Comparison of ENCODE assay signal across 8 cellular contexts in the genomic region with DNA sequence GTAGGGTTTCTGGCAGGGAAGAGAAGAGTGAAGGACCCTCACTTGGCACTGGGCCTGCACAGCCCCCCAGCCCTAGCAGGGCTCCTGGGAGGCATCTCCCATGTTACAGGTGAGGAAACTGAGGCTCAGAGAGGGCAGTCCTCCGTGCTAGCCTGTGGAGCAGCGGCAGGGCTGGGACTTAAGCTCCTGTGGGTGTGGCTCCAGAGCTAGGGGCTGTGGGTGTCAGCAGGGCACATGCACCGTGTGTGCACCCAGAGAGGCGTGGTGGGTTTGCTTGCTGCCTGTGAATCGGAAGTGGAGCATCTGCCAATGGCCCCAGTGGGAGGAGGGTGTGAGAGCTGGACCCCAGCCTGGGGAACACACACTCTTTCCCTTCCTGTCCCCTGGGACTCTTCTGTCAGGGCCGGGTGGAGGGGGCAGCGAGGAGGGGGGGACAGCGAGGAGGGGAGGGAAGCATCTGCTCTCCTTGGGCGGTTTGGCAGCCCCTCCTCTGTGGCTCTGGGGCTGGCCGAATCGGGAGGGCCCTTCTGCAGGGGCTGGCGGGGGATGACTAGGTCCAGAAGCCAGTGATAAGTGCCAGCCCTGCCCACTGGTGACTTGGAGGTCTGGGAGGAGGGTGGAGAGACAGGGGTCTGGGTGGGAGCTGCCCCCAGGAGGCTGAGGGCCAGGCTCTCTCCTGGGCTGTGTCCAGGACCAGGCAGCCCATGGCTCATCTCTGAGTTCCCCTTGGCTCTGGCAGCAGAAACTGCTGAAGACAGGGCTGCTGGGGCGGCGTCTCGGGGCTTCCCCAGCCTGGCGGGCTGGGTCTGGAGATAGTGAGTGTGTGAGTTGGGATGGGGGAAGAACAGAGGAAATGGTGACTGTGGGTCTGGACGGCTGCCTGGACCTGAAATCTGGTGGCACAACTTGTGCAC. TPM values are rescaled to one million over a fixed set of nuclear protein-coding genes. Genes with fewer than 3 reads are reported as not detected.
DNase-seq lines count a peak whose midpoint lies in the region; ATAC-seq, FAIRE-seq and TF ChIP-seq lines count a peak whose summit lies in the region.
"Not testable (repeated sequence)": the region's sequence is repeated elsewhere in the genome, so short reads cannot be mapped to it uniquely, and the experiment has no call there.

No MANE protein-coding gene starts in this region.

- in situ Hi-C loops in HepG2 (cut with HindIII; ENCODE audit: extremely low pct_ligation_motif_present, low pct_unique_long_range_greater_than_20kb) = not testable (repeated sequence)

- H3K79me2 ChIP-seq in HepG2 (ENCODE audit: insufficient read depth, low read length) = not testable (repeated sequence)

- ATAC-seq in GM19463 (IDR thresholded peaks at IDR 0.05; ENCODE audit: unreplicated experiment) (peak; percentile 74), HG03378 (IDR thresholded peaks at IDR 0.05; ENCODE audit: unreplicated experiment) (peak; percentile 45), HepG2 (peak; percentile 8; the same call in 2 of the 3 replicates)

- not testable (repeated sequence) for TF ChIP-seq CTCF in HepG2 (CRISPR knock-in tag; IDR thresholded peaks at IDR 0.05)

- peak overlapping the region; percentile 53 for H3K4me3 ChIP-seq in BLaER1
- H3K4me3 ChIP-seq in esophagus (ENCODE audit: low read depth in 1 of 2, low read length in 2 of 2); HepG2 (replicated peaks in 1 of 3; ENCODE audit: insufficient read depth in 1 of 3, low read depth in 2 of 3, low read length in 3 of 3): not testable (repeated sequence)

- H3K9ac ChIP-seq in BLaER1 = peak overlapping the region; percentile 79
- not testable (repeated sequence) for H3K9ac ChIP-seq in HepG2 (ENCODE audit: insufficient read depth, low read depth, low read length)

- H3K4me1 ChIP-seq in BLaER1 = peaks cover 87% of the 10 kb centered on the region
- H3K4me1 ChIP-seq in esophagus (ENCODE audit: control insufficient read depth in 2 of 2, insufficient read depth in 2 of 2, low read length in 1 of 2) = peaks cover 6 to 13% of the 10 kb centered on the region in 2 donors
- H3K4me1 ChIP-seq in HepG2 (ENCODE audit: insufficient read depth, low read length) = peaks cover 16% of the 10 kb centered on the region

- H3K27ac ChIP-seq in BLaER1 (peak overlapping the region; percentile 94), esophagus (ENCODE audit: low read depth in 2 of 2, low read length in 1 of 2) (peak overlapping the region; percentile 14 to 75)
- H3K27ac ChIP-seq in HepG2 (ENCODE audit: extremely low read length, insufficient read depth, low read length) = not testable (repeated sequence)

- CTCF ChIA-PET in HepG2 (lab: Yijun Ruan, JAX; ENCODE audit: low intra/inter-chr PET ratio, low total read pairs) = not testable (repeated sequence)

- DNase-seq in NCI-H524 treated with DMSO at 0.1 percent for 48 hours (lab: John Stamatoyannopoulos, UW) = peak; percentile 88
- DNase-seq in activated CD4-positive, alpha-beta T cell treated with anti-CD3 and anti-CD28 coated beads, Interleukin-2, amount 50 U/mL, for 48 hours = peak; percentile 21 to 26
- not testable (repeated sequence) for DNase-seq in HepG2 (ENCODE audit: low spot score)
- DNase-seq in stimulated activated CD4-positive, alpha-beta T cell treated with anti-CD3 and anti-CD28 coated beads, Interleukin-15, amount 100 ng/mL, for 24 hours = peak; percentile 25

- H3K9me3 ChIP-seq in BLaER1; esophagus (ENCODE audit: control insufficient read depth in 2 of 2, insufficient read depth in 1 of 2, low read depth in 1 of 2, low read length in 1 of 2); HepG2 (ENCODE audit: low read length): not testable (repeated sequence)

- TF ChIP-seq POLR2A in HepG2 (IDR thresholded peaks at IDR 0.05; ENCODE audit: insufficient read depth in 1 of 2, low read depth in 2 of 2, low read length in 2 of 2) = not testable (repeated sequence)

- BruUV-seq in HepG2 (replicated peaks; lab: Mats Ljungman, UMichigan) = not testable (repeated sequence)

- not testable (repeated sequence) for H3K27me3 ChIP-seq in BLaER1; esophagus (ENCODE audit: control insufficient read depth in 1 of 2, insufficient read depth in 2 of 2, low read length in 2 of 2)
- H3K27me3 ChIP-seq in HepG2 (ENCODE audit: control insufficient read depth in 1 of 2, insufficient read depth in 2 of 2, low read length in 2 of 2) = peaks cover 6 to 44% of the 10 kb centered on the region in 2 experiments; a peak in 2 of 5 replicates

- H3K4me2 ChIP-seq in BLaER1 (peak overlapping the region; percentile 100), HepG2 (ENCODE audit: low read depth, low read length) (peak overlapping the region; percentile 18; the same call in 1 of the 2 replicates)

- intact Hi-C loops in HepG2 (cut with micrococcal nuclease; ENCODE audit: unreplicated experiment) = not testable (repeated sequence)

- not testable (repeated sequence) for H3K36me3 ChIP-seq in BLaER1; esophagus (ENCODE audit: control insufficient read depth in 2 of 2, insufficient read depth in 2 of 2, low read length in 1 of 2); HepG2 (replicated peaks in 1 of 2; ENCODE audit: control insufficient read depth in 1 of 2, insufficient read depth in 2 of 2, low read length in 2 of 2)

- H2AFZ ChIP-seq in HepG2 (ENCODE audit: low read length) = not testable (repeated sequence)

- TF ChIP-seq EP300 in HepG2 (IDR thresholded peaks at IDR 0.05; ENCODE audit: low read depth in 2 of 2, low read length in 2 of 2); HepG2 (CRISPR knock-in tag; IDR thresholded peaks at IDR 0.05; ENCODE audit: borderline replicate concordance): not testable (repeated sequence)

- POLR2A ChIA-PET in HepG2 (lab: Yijun Ruan, JAX) = not testable (repeated sequence)

- 12 to 29% methylated on average over 9 to 15 of the region's 17 CpGs for WGBS in esophagus, 2 donors
- 25% methylated on average over 4 of the region's 17 CpGs for WGBS in HepG2 (ENCODE audit: low lambda C conversion rate)

- H4K20me1 ChIP-seq in BLaER1; HepG2 (ENCODE audit: insufficient read depth, low read length): not testable (repeated sequence)

- FAIRE-seq in HepG2 (lab: Jason Lieb, UNC) = not testable (repeated sequence)

- not testable (repeated sequence) for TF ChIP-seq RAD21 in HepG2 (CRISPR knock-in tag; IDR thresholded peaks at IDR 0.05)

RNA-seq across cellular contexts. Expression of a gene that starts 12.4 kb away (rescaled TPM):
- polyA plus RNA-seq in esophagus = 1 to 10 TPM; 3.0 to 4.0 TPM
- total RNA-seq in HepG2 (2016; rRNA removed; fragmentation: Illumina TruSeq; extraction: Trizol) = 0.03 and 0.04 TPM in 2 replicates
- not detected in 2 replicates for total RNA-seq in HepG2 (2016; cell fraction: cytosol; rRNA removed; fragmentation: Illumina TruSeq; extraction: Trizol; ENCODE audit: low read depth)
- total RNA-seq in HepG2 (2016; cell fraction: insoluble cytoplasmic fraction; rRNA removed; fragmentation: Illumina TruSeq; extraction: Trizol) = 0.01 and 0.02 TPM in 2 replicates
- total RNA-seq in HepG2 (2016; cell fraction: membrane; rRNA removed; fragmentation: Illumina TruSeq; extraction: Trizol) = not detected in 2 replicates
- total RNA-seq in HepG2 (2016; cell fraction: nucleus; rRNA removed; fragmentation: Illumina TruSeq; extraction: Trizol) = 0.06 and 0.09 TPM in 2 replicates
- 0.01 and 0.03 TPM in 2 replicates for polyA plus RNA-seq in HepG2 (2011; rRNA removed)
- 0.01 TPM in 2 replicates for polyA plus RNA-seq in HepG2 (2011; cell fraction: cytosol; rRNA removed)
- polyA plus RNA-seq in HepG2 (2011; cell fraction: nucleus; rRNA removed) = 0.14 and 0.19 TPM in 2 replicates
- 0.03 and 0.04 TPM in 2 replicates for polyA plus RNA-seq in HepG2 (2012)
- not detected in 2 replicates for polyA plus RNA-seq in HepG2 (2016; cell fraction: cytosol; fragmentation: Illumina TruSeq; extraction: Trizol; ENCODE audit: low read depth)
- not detected in 2 replicates for polyA plus RNA-seq in HepG2 (2016; cell fraction: insoluble cytoplasmic fraction; fragmentation: Illumina TruSeq; extraction: Trizol; ENCODE audit: low read depth)
- polyA plus RNA-seq in HepG2 (2016; cell fraction: membrane; fragmentation: Illumina TruSeq; extraction: Trizol; ENCODE audit: low read depth) = not detected in 2 replicates
- polyA plus RNA-seq in HepG2 (2016; cell fraction: nucleus; fragmentation: Illumina TruSeq; extraction: Trizol; ENCODE audit: insufficient read depth, low read depth) = not detected in 2 replicates
- polyA minus RNA-seq in HepG2 (2011; rRNA and poly(A)+ RNA removed; ENCODE audit: low replicate concordance) = 0.08 and 24.5 TPM in 2 replicates
- polyA minus RNA-seq in HepG2 (2011; cell fraction: cytosol; rRNA and poly(A)+ RNA removed) = 0.18 TPM in 1 of 2 replicates, not detected in the other
- polyA minus RNA-seq in HepG2 (2011; cell fraction: nucleus; rRNA and poly(A)+ RNA removed) = 0.12 and 0.13 TPM in 2 replicates

RNA-seq across cellular contexts. Expression of a gene that starts 52.5 kb away (rescaled TPM):
- polyA plus RNA-seq in esophagus (10 to 100 TPM; 24.0 to 43.4 TPM), HepG2 (2011; rRNA removed) (11.6 and 18.9 TPM in 2 replicates)
- 10.8 and 11.0 TPM in 2 replicates for total RNA-seq in HepG2 (2016; rRNA removed; fragmentation: Illumina TruSeq; extraction: Trizol)
- 0.71 and 0.91 TPM in 2 replicates for total RNA-seq in HepG2 (2016; cell fraction: cytosol; rRNA removed; fragmentation: Illumina TruSeq; extraction: Trizol; ENCODE audit: low read depth)
- total RNA-seq in HepG2 (2016; cell fraction: insoluble cytoplasmic fraction; rRNA removed; fragmentation: Illumina TruSeq; extraction: Trizol) = 7.9 and 10.3 TPM in 2 replicates
- 3.9 and 4.8 TPM in 2 replicates for total RNA-seq in HepG2 (2016; cell fraction: membrane; rRNA removed; fragmentation: Illumina TruSeq; extraction: Trizol)
- total RNA-seq in HepG2 (2016; cell fraction: nucleus; rRNA removed; fragmentation: Illumina TruSeq; extraction: Trizol) = 10.1 and 11.4 TPM in 2 replicates
- polyA plus RNA-seq in HepG2 (2011; cell fraction: cytosol; rRNA removed) = 9.3 and 11.8 TPM in 2 replicates
- polyA plus RNA-seq in HepG2 (2011; cell fraction: nucleus; rRNA removed) = 50.4 and 52.6 TPM in 2 replicates
- polyA plus RNA-seq in HepG2 (2012) = 12.7 and 13.6 TPM in 2 replicates
- polyA plus RNA-seq in HepG2 (2016; cell fraction: cytosol; fragmentation: Illumina TruSeq; extraction: Trizol; ENCODE audit: low read depth) = 0.63 and 0.86 TPM in 2 replicates
- 9.7 and 12.3 TPM in 2 replicates for polyA plus RNA-seq in HepG2 (2016; cell fraction: insoluble cytoplasmic fraction; fragmentation: Illumina TruSeq; extraction: Trizol; ENCODE audit: low read depth)
- 2.5 and 3.6 TPM in 2 replicates for polyA plus RNA-seq in HepG2 (2016; cell fraction: membrane; fragmentation: Illumina TruSeq; extraction: Trizol; ENCODE audit: low read depth)
- 19.1 and 19.2 TPM in 2 replicates for polyA plus RNA-seq in HepG2 (2016; cell fraction: nucleus; fragmentation: Illumina TruSeq; extraction: Trizol; ENCODE audit: insufficient read depth, low read depth)
- polyA minus RNA-seq in HepG2 (2011; rRNA and poly(A)+ RNA removed; ENCODE audit: low replicate concordance) = 26.7 and 38.9 TPM in 2 replicates
- polyA minus RNA-seq in HepG2 (2011; cell fraction: cytosol; rRNA and poly(A)+ RNA removed) = 13.9 and 19.9 TPM in 2 replicates
- polyA minus RNA-seq in HepG2 (2011; cell fraction: nucleus; rRNA and poly(A)+ RNA removed) = 21.4 and 25.6 TPM in 2 replicates

Comparison
In these comparisons a context has a peak if more than half of its experiments do, and no peak if none do; other contexts are left out.
1. ATAC-seq: peak in every context shown above with its lines; median percentile 74 in GM19463; 45 in HG03378; 8 in HepG2.